In genomic region chr12:101948365-101948764, GRCh38 we compare ENCODE assay signal across 17 cellular contexts.
DNase-seq lines count a peak whose midpoint lies in the region; ATAC-seq and TF ChIP-seq lines count a peak whose summit lies in the region.
"Had no signal": no experiment of that assay in that cellular context is flagged by ENCODE, and none has a peak within 500 bp of the region (broad histone marks: within the 10 kb centered on the region; RNA-seq: fewer than 3 reads in every experiment).

No MANE protein-coding gene starts in this region.

- H3K9me3 ChIP-seq in HEK293 (ENCODE audit: control insufficient read depth, insufficient read depth, low read depth, low read length), result no peaks in the 10 kb centered on the region
- no peaks in the 10 kb centered on the region for H3K9me3 ChIP-seq in gastroesophageal sphincter
- no peaks in the 10 kb centered on the region for H3K9me3 ChIP-seq in sigmoid colon
- H3K9me3 ChIP-seq: A549, Caco-2 had no signal

- H3K27ac Mint-ChIP-seq in activated CD8-positive, alpha-beta T cell treated with anti-CD3 and anti-CD28 coated beads, Interleukin-2, amount 10 ng/mL, durations not matched to agents 7 days and 5 days, result no peak overlapping the region
- H3K27ac Mint-ChIP-seq: B cell; CD4-positive, alpha-beta T cell; CD8-positive, alpha-beta T cell had no signal

- no peaks in the 10 kb centered on the region for H3K27me3 Mint-ChIP-seq in activated CD8-positive, alpha-beta T cell treated with anti-CD3 and anti-CD28 coated beads, Interleukin-2, amount 10 ng/mL, durations not matched to agents 7 days and 5 days (ENCODE audit: low read depth)
- H3K27me3 Mint-ChIP-seq: B cell; CD4-positive, alpha-beta T cell had no signal

- 64 to 93% methylated on average over 2 to 3 of the region's 3 CpGs for WGBS in gastroesophageal sphincter (ENCODE audit: low coverage in 1 of 2), 2 donors
- 91 to 94% methylated on average over 3 of the region's 3 CpGs for WGBS in sigmoid colon, 2 donors

- no peak for TF ChIP-seq POLR2A in gastroesophageal sphincter (IDR thresholded peaks at IDR 0.05)
- no peak for TF ChIP-seq POLR2A in sigmoid colon (IDR thresholded peaks at IDR 0.05)

- peak; percentile 77 for DNase-seq in sigmoid colon
- no peak for DNase-seq in activated CD8-positive, alpha-beta T cell treated with anti-CD3 and anti-CD28 coated beads, Interleukin-2, amount 10 ng/mL, durations not matched to agents 7 days and 5 days
- DNase-seq in SKM-1 (lab: John Stamatoyannopoulos, UW; ENCODE audit: unreplicated experiment), result no peak
- DNase-seq: AML-193; Caco-2; Calu3; CD4-positive, alpha-beta T cell; CD8-positive, alpha-beta T cell; DMS79 treated with DMSO at 0.1 percent for 48 hours; GF-D8 had no signal

- H3K4me3 ChIP-seq in HEK293 (ENCODE audit: low read depth, low read length) (no peak overlapping the region), gastroesophageal sphincter (no peak overlapping the region), sigmoid colon (no peak overlapping the region)
- H3K4me3 ChIP-seq: A549; BLaER1 treated with 17β-estradiol and CSF1 and Interleukin-3, amounts not matched to agents 10 nM and 100 nM had no signal

- peak; percentile 86 for ATAC-seq in gastroesophageal sphincter
- ATAC-seq in activated CD8-positive, alpha-beta T cell treated with anti-CD3 and anti-CD28 coated beads, Interleukin-2, amount 10 ng/mL, durations not matched to agents 7 days and 5 days, result no peak
- ATAC-seq: A549; CD8-positive, alpha-beta T cell had no signal

- no peaks in the 10 kb centered on the region for H3K9me3 Mint-ChIP-seq in activated CD8-positive, alpha-beta T cell treated with anti-CD3 and anti-CD28 coated beads, Interleukin-2, amount 10 ng/mL, durations not matched to agents 7 days and 5 days (ENCODE audit: insufficient read depth)
- H3K9me3 Mint-ChIP-seq: CD4-positive, alpha-beta T cell; CD8-positive, alpha-beta T cell had no signal

- no peak for TF ChIP-seq EP300 in gastroesophageal sphincter (IDR thresholded peaks at IDR 0.05)
- no peak for TF ChIP-seq EP300 in sigmoid colon (IDR thresholded peaks at IDR 0.05)

- CTCF ChIA-PET in HEK293 (lab: Yijun Ruan, JAX), result interaction anchor here (0.9 to 1.1 kb wide), 2 partner anchors 9 to 118 kb away, joined by 3 read pairs; no protein-coding TSS in a partner anchor
- CTCF ChIA-PET in activated CD8-positive, alpha-beta T cell treated with anti-CD3 and anti-CD28 coated beads, Interleukin-2, amount 10 ng/mL, durations not matched to agents 7 days and 5 days (lab: Charles Lee), result interaction anchor here (1.0 kb wide), 1 partner anchor 8 kb away, joined by 4 read pairs; no protein-coding TSS in a partner anchor

- H3K27me3 ChIP-seq in gastroesophageal sphincter, result no peaks in the 10 kb centered on the region
- H3K27me3 ChIP-seq in sigmoid colon, result no peaks in the 10 kb centered on the region
- H3K27me3 ChIP-seq: BLaER1 treated with 17β-estradiol and CSF1 and Interleukin-3, amounts not matched to agents 10 nM and 100 nM had no signal

- no peaks in the 10 kb centered on the region for H3K36me3 Mint-ChIP-seq in activated CD8-positive, alpha-beta T cell treated with anti-CD3 and anti-CD28 coated beads, Interleukin-2, amount 10 ng/mL, durations not matched to agents 7 days and 5 days (ENCODE audit: low read depth)
- H3K36me3 Mint-ChIP-seq: CD8-positive, alpha-beta T cell had no signal

- POLR2A ChIA-PET in HEK293 (lab: Yijun Ruan, JAX), result no interaction called here
- POLR2A ChIA-PET in activated CD8-positive, alpha-beta T cell treated with anti-CD3 and anti-CD28 coated beads, Interleukin-2, amount 10 ng/mL, durations not matched to agents 7 days and 5 days (lab: Charles Lee), result no interaction called here

- H3K36me3 ChIP-seq in HEK293 (ENCODE audit: control insufficient read depth in 2 of 2, insufficient read depth in 1 of 2, low read length in 2 of 2) (no peaks in the 10 kb centered on the region), gastroesophageal sphincter (no peaks in the 10 kb centered on the region), sigmoid colon (no peaks in the 10 kb centered on the region)
- H3K36me3 ChIP-seq: BLaER1 treated with 17β-estradiol and CSF1 and Interleukin-3, amounts not matched to agents 10 nM and 100 nM had no signal

- intact Hi-C loops in sigmoid colon (cut with DNase I), result no loop called here

- H3K4me1 ChIP-seq in HEK293 (ENCODE audit: control insufficient read depth, insufficient read depth, low read length), result peaks cover 4% of the 10 kb centered on the region; the same call in 1 of the 2 replicates
- H3K4me1 ChIP-seq in gastroesophageal sphincter, result peaks cover 0 to 5% (median 0%) of the 10 kb centered on the region in 3 donors
- H3K4me1 ChIP-seq in sigmoid colon, result no peaks in the 10 kb centered on the region
- H3K4me1 ChIP-seq: A549; BLaER1 treated with 17β-estradiol and CSF1 and Interleukin-3, amounts not matched to agents 10 nM and 100 nM had no signal

- TF ChIP-seq CTCF in HEK293 (tag by site-specific recombination; IDR thresholded peaks at IDR 0.05), result no peak
- no peak for TF ChIP-seq CTCF in gastroesophageal sphincter (IDR thresholded peaks at IDR 0.05)
- TF ChIP-seq CTCF in sigmoid colon (IDR thresholded peaks at IDR 0.05), result no peak

- no peak overlapping the region for H3K4me3 Mint-ChIP-seq in activated CD8-positive, alpha-beta T cell treated with anti-CD3 and anti-CD28 coated beads, Interleukin-2, amount 10 ng/mL, durations not matched to agents 7 days and 5 days
- H3K4me3 Mint-ChIP-seq: B cell; CD4-positive, alpha-beta T cell; CD8-positive, alpha-beta T cell had no signal

- H3K27ac ChIP-seq in HEK293 (ENCODE audit: extremely low read depth, low read depth, low read length) (no peak overlapping the region), gastroesophageal sphincter (no peak overlapping the region), sigmoid colon (no peak overlapping the region)
- H3K27ac ChIP-seq: 22Rv1; A549; BLaER1 treated with 17β-estradiol and CSF1 and Interleukin-3, amounts not matched to agents 10 nM and 100 nM; C4-2B had no signal

- no peaks in the 10 kb centered on the region for H3K4me1 Mint-ChIP-seq in activated CD8-positive, alpha-beta T cell treated with anti-CD3 and anti-CD28 coated beads, Interleukin-2, amount 10 ng/mL, durations not matched to agents 7 days and 5 days (ENCODE audit: low read depth)

TF ChIP-seq in HEK293, 187 proteins besides CTCF, POLR2A, EP300 and RAD21:
- TF ChIP-seq ZBTB26 (tag by site-specific recombination; optimal IDR thresholded peaks at IDR 0.05) (no peak), SCRT2 (tag by site-specific recombination; IDR thresholded peaks at IDR 0.05) (0 out of 2 replicates have a peak, but pooled peaks have one; percentile 49)
TF ChIP-seq in HEK293: peak in this region for 1.
